Comparison of ENCODE assay signal across 8 cellular contexts in genomic region chr18:57649536-57650495, GRCh38. TPM values are rescaled to one million over a fixed set of nuclear protein-coding genes. Genes with fewer than 3 reads are reported as not detected.
A peak's percentile ranks its signal among the peaks of the same experiment; 100 is the strongest.
DNase-seq lines count a peak whose midpoint lies in the region; ATAC-seq, FAIRE-seq and TF ChIP-seq lines count a peak whose summit lies in the region.

No MANE protein-coding gene starts in this region.

- intact Hi-C loops in pancreas (cut with DNase I), result no loop called here

- H3K27ac ChIP-seq in pancreas (no peak overlapping the region), GM23338 (ENCODE audit: low read depth) (no peak overlapping the region)

- WGBS in pancreas, 2 donors, result 79 to 84% methylated on average over 11 of the region's 11 CpGs

- FAIRE-seq in pancreas (lab: Jason Lieb, UNC) (peak; percentile 5), urothelium cell line (lab: Jason Lieb, UNC) (no peak)

- ATAC-seq in GM18870 (IDR thresholded peaks at IDR 0.05; ENCODE audit: unreplicated experiment) (peak; percentile 97), HG02885 (IDR thresholded peaks at IDR 0.05; ENCODE audit: poor library complexity, unreplicated experiment) (peak; percentile 87), WTC11 (no peak), pancreas (peak in 3 of 4 donors; percentile 39 to 71 (median 46)), GM23338 (no peak)

- H3K9me3 Mint-ChIP-seq in WTC11, result peaks cover 1% of the 10 kb centered on the region
- peaks cover 1% of the 10 kb centered on the region for H3K9me3 Mint-ChIP-seq in GM23338

- H3K36me3 Mint-ChIP-seq in WTC11 (peaks cover 12% of the 10 kb centered on the region), GM23338 (ENCODE audit: low read depth) (peaks cover 22% of the 10 kb centered on the region)

- TF ChIP-seq CTCF in WTC11 (IDR thresholded peaks at IDR 0.05) (no peak), pancreas (IDR thresholded peaks at IDR 0.05) (no peak), GM23338 (conservative IDR thresholded peaks at IDR 0.05; ENCODE audit: low read depth in 2 of 2) (no peak)

- no peak overlapping the region for H3K4me2 ChIP-seq in GM23338

- peaks cover 2% of the 10 kb centered on the region; the same call in 1 of the 2 replicates for H4K20me1 ChIP-seq in GM23338 (replicated peaks; ENCODE audit: insufficient read depth)

- H3K79me2 ChIP-seq in GM23338 (replicated peaks; ENCODE audit: insufficient read depth), result 0 out of 2 replicates have a peak, but pooled peaks cover 12% of the 10 kb centered on the region

- H3K27me3 ChIP-seq in pancreas (no peaks in the 10 kb centered on the region), GM23338 (ENCODE audit: insufficient read depth) (no peaks in the 10 kb centered on the region)

- H3K4me1 ChIP-seq in pancreas, result no peaks in the 10 kb centered on the region
- no peaks in the 10 kb centered on the region for H3K4me1 ChIP-seq in GM23338 (ENCODE audit: insufficient read depth)

- H3K4me3 Mint-ChIP-seq in WTC11 (no peak overlapping the region), GM23338 (no peak overlapping the region)

- H3K9me2 ChIP-seq in GM23338 (ENCODE audit: insufficient read depth), result no peaks in the 10 kb centered on the region

- H3K36me3 ChIP-seq in pancreas (peaks cover 0 to 30% (median 8%) of the 10 kb centered on the region in 3 donors), GM23338 (ENCODE audit: insufficient read depth) (no peaks in the 10 kb centered on the region)

- H3K27me3 Mint-ChIP-seq in WTC11 (ENCODE audit: low read depth), result no peaks in the 10 kb centered on the region
- H3K27me3 Mint-ChIP-seq in GM23338 (ENCODE audit: insufficient read depth, low read depth, poor library complexity), result peaks cover 5% of the 10 kb centered on the region

- no peak overlapping the region for H2AFZ ChIP-seq in GM23338

- H3F3A ChIP-seq in GM23338 (replicated peaks; ENCODE audit: low read depth), result no peaks in the 10 kb centered on the region

- DNase-seq in WTC11 (ENCODE audit: low spot score) (no peak), pancreas (no peak), GM23338 (ENCODE audit: low spot score) (no peak), DMS 273 treated with DMSO at 0.1 percent for 48 hours (lab: John Stamatoyannopoulos, UW) (no peak), NCI-H2107 treated with DMSO at 0.1 percent for 48 hours (lab: John Stamatoyannopoulos, UW; ENCODE audit: unreplicated experiment) (no peak), urothelium cell line (ENCODE audit: low spot score) (no peak)

- H3K4me3 ChIP-seq in pancreas (no peak overlapping the region), GM23338 (no peak overlapping the region)

- no peaks in the 10 kb centered on the region for H3K9me3 ChIP-seq in pancreas

- peak overlapping the region; percentile 18; the same call in 1 of the 2 replicates for H3K27ac Mint-ChIP-seq in WTC11
- no peak overlapping the region for H3K27ac Mint-ChIP-seq in GM23338

- CTCF ChIA-PET in WTC11 (lab: Charles Lee), result interaction anchor here (0.6 kb wide), 1 partner anchor 130 kb away, joined by 3 read pairs; no protein-coding TSS in a partner anchor

- POLR2A ChIA-PET in WTC11 (lab: Charles Lee), result no interaction called here

- H3K4me1 Mint-ChIP-seq in WTC11, result no peaks in the 10 kb centered on the region
- H3K4me1 Mint-ChIP-seq in GM23338, result 0 out of 3 replicates have a peak, but pooled peaks cover 4% of the 10 kb centered on the region

TF ChIP-seq in WTC11, 78 proteins besides CTCF, POLR2A, EP300 and RAD21 (continues in another document):
- TF ChIP-seq, protein P1, sequence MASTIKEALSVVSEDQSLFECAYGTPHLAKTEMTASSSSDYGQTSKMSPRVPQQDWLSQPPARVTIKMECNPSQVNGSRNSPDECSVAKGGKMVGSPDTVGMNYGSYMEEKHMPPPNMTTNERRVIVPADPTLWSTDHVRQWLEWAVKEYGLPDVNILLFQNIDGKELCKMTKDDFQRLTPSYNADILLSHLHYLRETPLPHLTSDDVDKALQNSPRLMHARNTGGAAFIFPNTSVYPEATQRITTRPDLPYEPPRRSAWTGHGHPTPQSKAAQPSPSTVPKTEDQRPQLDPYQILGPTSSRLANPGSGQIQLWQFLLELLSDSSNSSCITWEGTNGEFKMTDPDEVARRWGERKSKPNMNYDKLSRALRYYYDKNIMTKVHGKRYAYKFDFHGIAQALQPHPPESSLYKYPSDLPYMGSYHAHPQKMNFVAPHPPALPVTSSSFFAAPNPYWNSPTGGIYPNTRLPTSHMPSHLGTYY (CRISPR knock-in tag; IDR thresholded peaks at IDR 0.05), result no peak
- TF ChIP-seq NFATC4 (CRISPR knock-in tag; IDR thresholded peaks at IDR 0.05) (no peak), USF1 (CRISPR knock-in tag; IDR thresholded peaks at IDR 0.05) (no peak), OVOL2 (CRISPR knock-in tag; IDR thresholded peaks at IDR 0.05; ENCODE audit: borderline replicate concordance) (no peak), ZNF138 (CRISPR knock-in tag; conservative IDR thresholded peaks at IDR 0.05) (no peak), ESRRA (CRISPR knock-in tag; IDR thresholded peaks at IDR 0.05; ENCODE audit: borderline replicate concordance) (no peak), MXD4 (CRISPR knock-in tag; IDR thresholded peaks at IDR 0.05; ENCODE audit: borderline replicate concordance) (no peak), GABPB1 (CRISPR knock-in tag; IDR thresholded peaks at IDR 0.05) (no peak), ZNF423 (CRISPR knock-in tag; IDR thresholded peaks at IDR 0.05) (no peak), TEAD4 (CRISPR knock-in tag; IDR thresholded peaks at IDR 0.05) (no peak)
- TF ChIP-seq, protein P2, sequence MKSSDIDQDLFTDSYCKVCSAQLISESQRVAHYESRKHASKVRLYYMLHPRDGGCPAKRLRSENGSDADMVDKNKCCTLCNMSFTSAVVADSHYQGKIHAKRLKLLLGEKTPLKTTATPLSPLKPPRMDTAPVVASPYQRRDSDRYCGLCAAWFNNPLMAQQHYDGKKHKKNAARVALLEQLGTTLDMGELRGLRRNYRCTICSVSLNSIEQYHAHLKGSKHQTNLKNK (CRISPR knock-in tag; IDR thresholded peaks at IDR 0.05), result no peak

TF ChIP-seq in GM23338, 12 proteins besides CTCF, POLR2A, EP300 and RAD21 (continues in another document):
- no peak for TF ChIP-seq POLR2AphosphoS5 (IDR thresholded peaks at IDR 0.05; ENCODE audit: low read depth)
- no peak for TF ChIP-seq ETS1 (IDR thresholded peaks at IDR 0.05)

RNA-seq across cellular contexts. Expression of gene NARS1, which starts 28.2 kb away (rescaled TPM):
- total RNA-seq in WTC11 (2021), result 138 to 196 TPM (median 144 TPM) in 3 replicates
- 10 to 100 TPM; 27.8 to 62.9 (median 42.1) TPM for total RNA-seq in pancreas
- 10 to 100 TPM; 28.9 to 46.7 TPM for polyA plus RNA-seq in pancreas
- total RNA-seq in GM23338 (2014; rRNA removed; shearing (Covaris generic)), result 225 and 233 TPM in 2 replicates
- 273 and 280 TPM in 2 replicates for polyA plus RNA-seq in GM23338 (2016; fragmentation: Nextera tagmentation; extraction: Ambion mirVana)

Comparison
In these comparisons a context has a peak if more than half of its experiments do, and no peak if none do; other contexts are left out.
1. ATAC-seq: peak in GM18870 (single experiment), HG02885 (single experiment) and pancreas (3 of 4); none in WTC11 (single experiment) and GM23338 (single experiment).